In the genomic region with DNA sequence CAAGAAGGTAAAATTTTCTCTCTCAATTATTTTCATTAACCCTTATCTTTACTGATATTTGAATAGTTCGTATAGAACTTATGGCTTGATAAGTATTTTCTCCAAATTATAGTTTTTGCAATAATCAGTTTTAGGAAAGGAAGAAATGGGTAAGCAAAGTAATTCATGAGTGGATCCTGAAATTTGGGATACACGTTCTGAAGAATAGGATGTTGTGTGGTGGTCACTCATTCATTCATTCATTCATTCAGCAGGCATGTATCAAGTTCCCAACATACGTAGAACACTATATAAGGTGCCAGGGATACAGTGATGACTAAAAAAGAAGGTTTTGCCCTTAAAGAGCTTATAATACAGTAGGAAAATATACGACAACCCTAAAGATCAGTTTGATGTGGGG, we compare ENCODE assay signal across 10 cellular contexts.
"Had no signal": no experiment of that assay in that cellular context is flagged by ENCODE, and none has a peak within 500 bp of the region (broad histone marks: within the 10 kb centered on the region; RNA-seq: fewer than 3 reads in every experiment).

No MANE protein-coding gene starts in this region.

- FAIRE-seq: H1, H54 had no signal

- H3K4me2 ChIP-seq: GM23338 had no signal

- H2AFZ ChIP-seq: GM23248, GM23338 had no signal

- H3K36me3 ChIP-seq: HAP-1 had no signal

- DNase-seq: GM23248, GOT3, H9, HCEC 1CT, HFFc6 had no signal

- H3K27ac Mint-ChIP-seq: GM23338, H9, HFFc6 had no signal

- H3K4me3 Mint-ChIP-seq: GM23338, H9, HFFc6 had no signal

- H3K9me3 ChIP-seq: HAP-1 had no signal

- H3K27ac ChIP-seq: GM23248 had no signal

- ATAC-seq: GM23338, HCT116 had no signal

- H3K9ac ChIP-seq: GM23248 had no signal

- H3K9me3 Mint-ChIP-seq: GM23338, H9, HFFc6 had no signal

- H3K4me3 ChIP-seq: GM23248, GM23338, HAP-1 had no signal
